8 cellular contexts compared by ENCODE assay signal in the genomic region with DNA sequence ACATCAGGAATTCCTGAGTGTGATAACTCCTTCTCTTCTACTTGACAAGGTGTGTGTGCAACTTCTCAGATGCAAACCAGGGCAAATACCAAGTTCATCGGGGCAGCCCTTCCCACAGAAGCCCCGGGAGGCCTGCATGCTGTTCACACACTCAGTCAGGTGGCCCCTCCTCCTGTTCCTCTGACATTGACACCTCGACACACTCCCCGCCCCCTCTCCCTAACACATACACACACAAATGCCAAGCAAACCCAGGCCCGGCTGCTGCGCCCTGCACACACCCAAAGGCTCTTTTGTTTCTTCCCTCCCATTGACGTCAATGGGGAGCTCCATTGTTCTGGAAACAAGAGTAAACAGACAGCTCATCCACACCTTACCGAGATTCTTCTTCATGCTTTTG. TPM values are rescaled to one million over a fixed set of nuclear protein-coding genes. Genes with fewer than 3 reads are reported as not detected.
DNase-seq lines count a peak whose midpoint lies in the region; ATAC-seq, FAIRE-seq and TF ChIP-seq lines count a peak whose summit lies in the region.

No MANE protein-coding gene starts in this region.

- FAIRE-seq in GM12891 (lab: Jason Lieb, UNC) = no peak
- no peak for FAIRE-seq in D721Med (lab: Jason Lieb, UNC)

- peak; percentile 89 for DNase-seq in Karpas-422
- DNase-seq in Peyer's patch = peak; percentile 44 to 84 (median 83)
- peak; percentile 94 for DNase-seq in colonic mucosa
- no peak for DNase-seq in naive B cell
- DNase-seq in ascending aorta (ENCODE audit: low spot score in 2 of 2) = no peak
- DNase-seq in GM12891 (ENCODE audit: insufficient read length, low spot score) = no peak
- no peak for DNase-seq in D721Med (ENCODE audit: insufficient read length, low spot score)
- DNase-seq in SKM-1 treated with dmso at 0.1 percent for 144 hours (lab: John Stamatoyannopoulos, UW; ENCODE audit: unreplicated experiment) = no peak

- no peak for TF ChIP-seq CTCF in Peyer's patch (IDR thresholded peaks at IDR 0.05)
- TF ChIP-seq CTCF in colonic mucosa (IDR thresholded peaks at IDR 0.05) = no peak
- TF ChIP-seq CTCF in ascending aorta (IDR thresholded peaks at IDR 0.05) = no peak
- no peak for TF ChIP-seq CTCF in D721Med (IDR thresholded peaks at IDR 0.05; ENCODE audit: insufficient read depth, missing control alignments)

- H3K79me2 ChIP-seq in Karpas-422 (ENCODE audit: low read length) = peaks cover 33% of the 10 kb centered on the region

- no peaks in the 10 kb centered on the region for H3K9me3 Mint-ChIP-seq in naive B cell

- H3K36me3 ChIP-seq in Karpas-422 (ENCODE audit: insufficient read depth, low read length) (no peaks in the 10 kb centered on the region), Peyer's patch (no peaks in the 10 kb centered on the region), colonic mucosa (no peaks in the 10 kb centered on the region), ascending aorta (no peaks in the 10 kb centered on the region)

- H3K4me3 Mint-ChIP-seq in naive B cell = peak overlapping the region; percentile 47 to 98 (median 94)

- peak overlapping the region; percentile 32 to 96 (median 93) for H3K27ac Mint-ChIP-seq in naive B cell

- peak overlapping the region; percentile 87 for H3K4me2 ChIP-seq in Karpas-422 (ENCODE audit: low read depth, low read length, poor library complexity, severe bottlenecking)

- H4K20me1 ChIP-seq in Karpas-422 (ENCODE audit: insufficient read depth, low read depth, low read length) = peaks cover 17% of the 10 kb centered on the region

- H3K4me3 ChIP-seq in Karpas-422 (ENCODE audit: low read length) (peak overlapping the region; percentile 87), Peyer's patch (no peak overlapping the region), colonic mucosa (no peak overlapping the region), ascending aorta (no peak overlapping the region)

- TF ChIP-seq POLR2A in Peyer's patch (IDR thresholded peaks at IDR 0.05) (peak in 1 of 2 donors; percentile 39), GM12891 (IDR thresholded peaks at IDR 0.05; ENCODE audit: low read depth, low read length) (no peak)

- H3K27ac ChIP-seq in Karpas-422 (ENCODE audit: low read length) (peak overlapping the region; percentile 81), Peyer's patch (peak overlapping the region in 3 of 4 donors; percentile 94 to 99 (median 96)), colonic mucosa (peak overlapping the region; percentile 82), ascending aorta (peak overlapping the region in 1 of 2 donors; percentile 96)

- peaks cover 0 to 8% (median 4%) of the 10 kb centered on the region in 3 donors for H3K27me3 Mint-ChIP-seq in naive B cell

- H3K4me1 ChIP-seq in Karpas-422 (ENCODE audit: low read length) (peaks cover 41% of the 10 kb centered on the region), Peyer's patch (peaks cover 6 to 48% (median 10%) of the 10 kb centered on the region in 4 donors), colonic mucosa (peaks cover 11% of the 10 kb centered on the region), ascending aorta (peaks cover 13 to 24% of the 10 kb centered on the region in 2 donors)

- H2AFZ ChIP-seq in Karpas-422 (ENCODE audit: low read length) = peak overlapping the region; percentile 77; the same call in 1 of the 2 replicates

- no peaks in the 10 kb centered on the region for H3K9me2 ChIP-seq in Karpas-422 (replicated peaks; ENCODE audit: insufficient read depth, low read length)

- no peak for ATAC-seq in naive B cell (ENCODE audit: low read depth in 2 of 2)

- H3K9ac ChIP-seq in Karpas-422 (ENCODE audit: low read length) = peak overlapping the region; percentile 71
- peak overlapping the region; percentile 54 to 61 for H3K9ac ChIP-seq in colonic mucosa (ENCODE audit: low read depth in 2 of 2, low read length in 2 of 2)

- intact Hi-C loops in colonic mucosa (cut with DNase I) (no loop called here), ascending aorta (cut with DNase I) (no loop called here)

- peaks cover 21 to 38% (median 27%) of the 10 kb centered on the region in 3 donors for H3K4me1 Mint-ChIP-seq in naive B cell

- H3K27me3 ChIP-seq in Karpas-422 (ENCODE audit: low read length) (no peaks in the 10 kb centered on the region), Peyer's patch (no peaks in the 10 kb centered on the region), colonic mucosa (no peaks in the 10 kb centered on the region), ascending aorta (no peaks in the 10 kb centered on the region)

- H3K9me3 ChIP-seq in Karpas-422 (ENCODE audit: low read length) (no peaks in the 10 kb centered on the region), Peyer's patch (no peaks in the 10 kb centered on the region), colonic mucosa (no peaks in the 10 kb centered on the region), ascending aorta (no peaks in the 10 kb centered on the region)

- H3K36me3 Mint-ChIP-seq in naive B cell = no peaks in the 10 kb centered on the region

TF ChIP-seq in GM12891, 5 proteins besides CTCF, POLR2A, EP300 and RAD21:
- no peak for TF ChIP-seq SPI1 (IDR thresholded peaks at IDR 0.05; ENCODE audit: low read depth, low read length)
- TF ChIP-seq TAF1 (IDR thresholded peaks at IDR 0.05; ENCODE audit: low read depth, low read length) = no peak
- TF ChIP-seq POU2F2 (IDR thresholded peaks at IDR 0.05; ENCODE audit: low read depth, low read length) = no peak
- TF ChIP-seq PAX5 (IDR thresholded peaks at IDR 0.05; ENCODE audit: insufficient read depth, low read length, severe bottlenecking) = no peak
- TF ChIP-seq POLR2AphosphoS5 (IDR thresholded peaks at IDR 0.05; ENCODE audit: low read depth, low read length) = no peak

RNA-seq across cellular contexts. Expression of gene PER2, which starts 1.7 kb away (rescaled TPM):
- total RNA-seq in Karpas-422 (2014; rRNA removed; shearing (Covaris generic); ENCODE audit: low replicate concordance) = 19.0 and 23.3 TPM in 2 replicates
- total RNA-seq in Peyer's patch (10 to 100 TPM; 15.6 to 65.2 (median 38.2) TPM), colonic mucosa (10 to 100 TPM; 22.1 to 29.2 TPM), ascending aorta (21.6 TPM)
- polyA plus RNA-seq in naive B cell (ENCODE audit: low read depth in 6 of 6) = 10 to 100 TPM in 1 of 6 donors, 1 to 10 TPM in 5; 3.5 to 11.7 (median 4.5) TPM
- polyA plus RNA-seq in GM12891 (2012; ENCODE audit: low read depth, missing spikeins) = 2.0 TPM

RNA-seq across cellular contexts. Expression of gene TRAF3IP1, which starts 30.2 kb away (rescaled TPM):
- total RNA-seq in Karpas-422 (2014; rRNA removed; shearing (Covaris generic); ENCODE audit: low replicate concordance) = 16.0 and 18.4 TPM in 2 replicates
- total RNA-seq in Peyer's patch (10 to 100 TPM; 11.0 to 27.2 (median 13.4) TPM), colonic mucosa (10 to 100 TPM; 16.2 to 18.5 TPM), ascending aorta (6.1 TPM)
- 1 to 10 TPM; 2.8 to 5.4 (median 3.5) TPM for polyA plus RNA-seq in naive B cell (ENCODE audit: low read depth in 6 of 6)
- 3.3 TPM for polyA plus RNA-seq in GM12891 (2012; ENCODE audit: low read depth, missing spikeins)

RNA-seq across cellular contexts. Expression of gene HES6, which starts 50.2 kb away (rescaled TPM):
- 3.3 and 25.8 TPM in 2 replicates for total RNA-seq in Karpas-422 (2014; rRNA removed; shearing (Covaris generic); ENCODE audit: low replicate concordance)
- total RNA-seq in Peyer's patch (100 to 1,000 TPM in 1 of 4 donors, 10 to 100 TPM in 3; 26.6 to 128 (median 51.1) TPM), colonic mucosa (10 to 100 TPM; 55.6 to 79.5 TPM), ascending aorta (117 TPM)
- 1 to 10 TPM; 2.5 to 6.9 (median 3.9) TPM for polyA plus RNA-seq in naive B cell (ENCODE audit: low read depth in 6 of 6)
- polyA plus RNA-seq in GM12891 (2012; ENCODE audit: low read depth, missing spikeins) = 0.56 TPM

Comparison
In these comparisons a context has a peak if more than half of its experiments do, and no peak if none do; other contexts are left out.
1. DNase-seq: peak in Karpas-422 (single experiment), Peyer's patch (3 of 3) and colonic mucosa (single experiment); none in naive B cell (single experiment), ascending aorta (0 of 2), GM12891 (single experiment), D721Med (single experiment) and SKM-1 treated with dmso at 0.1 percent for 144 hours (single experiment).